ENCODE assay signal across 10 cellular contexts in the genomic region with DNA sequence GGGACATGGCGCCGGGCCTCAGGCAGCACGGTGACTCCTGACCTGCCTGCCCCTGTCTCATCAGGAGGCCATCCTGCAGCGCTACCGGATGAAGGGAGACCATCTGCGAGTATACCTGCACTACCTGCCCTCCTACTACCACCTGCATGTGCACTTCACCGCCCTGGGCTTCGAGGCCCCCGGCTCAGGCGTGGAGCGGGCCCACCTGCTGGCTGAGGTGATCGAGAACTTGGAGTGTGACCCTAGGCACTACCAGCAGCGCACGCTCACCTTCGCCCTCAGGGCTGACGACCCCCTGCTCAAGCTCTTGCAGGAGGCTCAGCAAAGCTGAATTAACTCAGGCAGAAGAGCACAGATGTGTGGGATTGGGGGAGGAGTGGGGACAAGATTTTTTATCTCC. TPM values are rescaled to one million over a fixed set of nuclear protein-coding genes. Genes with fewer than 3 reads are reported as not detected.
DNase-seq lines count a peak whose midpoint lies in the region; ATAC-seq, FAIRE-seq and TF ChIP-seq lines count a peak whose summit lies in the region.
"Had no signal": no experiment of that assay in that cellular context is flagged by ENCODE, and none has a peak within 500 bp of the region (broad histone marks: within the 10 kb centered on the region; RNA-seq: fewer than 3 reads in every experiment).

No MANE protein-coding gene starts in this region.

- H3K9ac ChIP-seq in PC-3 (ENCODE audit: low read length) (no peak overlapping the region), kidney (ENCODE audit: low read length in 2 of 2) (no peak overlapping the region)

- FAIRE-seq in kidney (lab: Jason Lieb, UNC) (no peak), GM19239 (lab: Jason Lieb, UNC) (no peak), HTR-8/SVneo (lab: Jason Lieb, UNC) (no peak)

- H3K4me3 ChIP-seq in PC-3 (ENCODE audit: low read length) (no peak overlapping the region), ascending aorta (no peak overlapping the region), kidney (ENCODE audit: low read length in 2 of 2) (no peak overlapping the region), suprapubic skin (no peak overlapping the region)

- H3K9me3 ChIP-seq in PC-3 (ENCODE audit: low read length) (no peaks in the 10 kb centered on the region), ascending aorta (no peaks in the 10 kb centered on the region), kidney (ENCODE audit: control insufficient read depth in 1 of 2, low read length in 2 of 2) (no peaks in the 10 kb centered on the region), suprapubic skin (no peaks in the 10 kb centered on the region)

- H3K27me3 ChIP-seq in PC-3 (ENCODE audit: low read length) (no peaks in the 10 kb centered on the region), ascending aorta (no peaks in the 10 kb centered on the region), suprapubic skin (no peaks in the 10 kb centered on the region)

- peaks cover 19% of the 10 kb centered on the region for H3K79me2 ChIP-seq in PC-3 (ENCODE audit: low read length)

- no TSS peak for BruUV-seq in PC-3 (replicated peaks; lab: Mats Ljungman, UMichigan)

- no peak for ATAC-seq in PC-3
- no peak for ATAC-seq in GM21360 (IDR thresholded peaks at IDR 0.05; ENCODE audit: unreplicated experiment)
- ATAC-seq: T-cell had no signal

- intact Hi-C loops in PC-3 (cut with micrococcal nuclease) (no loop called here), ascending aorta (cut with DNase I) (no loop called here), kidney (cut with DNase I) (no loop called here)

- DNase-seq in PC-3 (no peak), ascending aorta (ENCODE audit: low spot score in 2 of 2) (no peak), kidney (peak; percentile 64), suprapubic skin (ENCODE audit: low spot score in 2 of 2) (no peak), GM19239 (ENCODE audit: insufficient read length, low spot score) (no peak), HTR-8/SVneo (ENCODE audit: insufficient read length, low spot score) (no peak)
- DNase-seq: NCI-H2081; stimulated activated naive B cell treated with anti-CD40 and anti-IgM and Interleukin-4, amounts not matched to agents 10 μg/mL and 1 μg/mL and 100 μg/mL, for 72 hours had no signal

- no peaks in the 10 kb centered on the region for H4K20me1 ChIP-seq in PC-3 (ENCODE audit: low read length)

- no peak for TF ChIP-seq EP300 in suprapubic skin (IDR thresholded peaks at IDR 0.05)

- no peaks in the 10 kb centered on the region for H3K9me2 ChIP-seq in PC-3 (replicated peaks; ENCODE audit: low read length)

- H3K27ac ChIP-seq in PC-3 (ENCODE audit: low read length) (peak overlapping the region; percentile 45), ascending aorta (peak overlapping the region; percentile 61 to 69), kidney (ENCODE audit: low read depth in 2 of 2, low read length in 2 of 2) (no peak overlapping the region), suprapubic skin (peak overlapping the region; percentile 78)

- H3K4me1 ChIP-seq in PC-3 (ENCODE audit: insufficient read depth, low read length) (peaks cover 37% of the 10 kb centered on the region), ascending aorta (peaks cover 14 to 29% of the 10 kb centered on the region in 2 donors), kidney (ENCODE audit: control insufficient read depth in 1 of 2, insufficient read depth in 1 of 2, low read depth in 1 of 2, low read length in 2 of 2) (peaks cover 2 to 5% of the 10 kb centered on the region in 2 donors), suprapubic skin (peaks cover 40% of the 10 kb centered on the region)

- H3K36me3 ChIP-seq in PC-3 (ENCODE audit: low read depth, low read length) (peaks cover 14% of the 10 kb centered on the region; the same call in 1 of the 2 replicates), ascending aorta (peaks cover 14 to 25% of the 10 kb centered on the region in 2 donors), kidney (ENCODE audit: control insufficient read depth in 1 of 2, insufficient read depth in 2 of 2, low read length in 2 of 2) (peaks cover 11 to 26% of the 10 kb centered on the region in 2 donors), suprapubic skin (peaks cover 26% of the 10 kb centered on the region)

- no peak overlapping the region for H3K4me2 ChIP-seq in PC-3 (ENCODE audit: low read length)

- CTCF ChIA-PET in PC-3 (lab: Charles Lee), result no interaction called here

- 98% methylated on average over 10 of the region's 16 CpGs for WGBS in suprapubic skin

- no peaks in the 10 kb centered on the region for H3F3A ChIP-seq in PC-3 (ENCODE audit: low read length, unreplicated experiment)

- TF ChIP-seq CTCF in PC-3 (conservative IDR thresholded peaks at IDR 0.05; ENCODE audit: low read depth, low read length) (no peak), ascending aorta (IDR thresholded peaks at IDR 0.05) (no peak), kidney (IDR thresholded peaks at IDR 0.05; ENCODE audit: borderline replicate concordance, extremely low read depth, insufficient read depth) (no peak), suprapubic skin (IDR thresholded peaks at IDR 0.05) (no peak)

- no peak overlapping the region for H2AFZ ChIP-seq in PC-3 (ENCODE audit: low read length)

- POLR2A ChIA-PET in PC-3 (lab: Charles Lee; ENCODE audit: unreplicated experiment), result no interaction called here

- TF ChIP-seq POLR2A in suprapubic skin (IDR thresholded peaks at IDR 0.05), result no peak

RNA-seq across cellular contexts. Expression of gene ST3GAL4, which starts 10.2 kb away (rescaled TPM):
- total RNA-seq in PC-3 (2014; rRNA removed) (126 and 148 TPM in 2 replicates), ascending aorta (61.4 TPM), kidney (27.4 TPM), suprapubic skin (10 to 100 TPM; 23.6 to 30.9 (median 26.9) TPM)
- polyA plus RNA-seq in kidney (ENCODE audit: insufficient read depth, low read depth, low replicate concordance), result 72.8 TPM

RNA-seq across cellular contexts. Expression of gene DCPS, which starts 41.4 kb away (rescaled TPM):
- total RNA-seq in PC-3 (2014; rRNA removed) (52.6 and 55.1 TPM in 2 replicates), ascending aorta (19.6 TPM), kidney (24.2 TPM), suprapubic skin (10 to 100 TPM; 15.4 to 19.1 (median 17.8) TPM)
- polyA plus RNA-seq in kidney (ENCODE audit: insufficient read depth, low read depth, low replicate concordance), result 23.9 TPM

Comparison
In these comparisons a context has a peak if more than half of its experiments do, and no peak if none do; other contexts are left out.
1. H3K27ac ChIP-seq: peak in PC-3 (single experiment), ascending aorta (2 of 2) and suprapubic skin (single experiment); none in kidney (0 of 2).